In genomic region chr4:169663402-169663801, GRCh38 we compare ENCODE assay signal across 11 cellular contexts.
"Had no signal": no experiment of that assay in that cellular context is flagged by ENCODE, and none has a peak within 500 bp of the region (broad histone marks: within the 10 kb centered on the region; RNA-seq: fewer than 3 reads in every experiment).

No MANE protein-coding gene starts in this region.

- H3K27ac Mint-ChIP-seq: activated CD8-positive, alpha-beta memory T cell treated with anti-CD3 and anti-CD28 coated beads, Interleukin-2, amount 10 ng/mL, durations not matched to agents 7 days and 5 days; activated T-cell treated with anti-CD3 and anti-CD28 coated beads, Interleukin-2, amount 50 U/mL, for 24 hours had no signal

- H3K27me3 ChIP-seq: pancreas, tibial nerve had no signal

- H3K4me3 ChIP-seq: coronary artery, pancreas, skin epidermis, tibial nerve had no signal

- ATAC-seq: activated CD8-positive, alpha-beta memory T cell treated with anti-CD3 and anti-CD28 coated beads, Interleukin-2, amount 10 ng/mL, durations not matched to agents 7 days and 5 days had no signal

- H3K4me3 Mint-ChIP-seq: activated CD8-positive, alpha-beta memory T cell treated with anti-CD3 and anti-CD28 coated beads, Interleukin-2, amount 10 ng/mL, durations not matched to agents 7 days and 5 days; activated naive CD8-positive, alpha-beta T cell; activated T-cell treated with anti-CD3 and anti-CD28 coated beads, Interleukin-2, amount 50 U/mL, for 24 hours had no signal

- H3K27me3 Mint-ChIP-seq: activated CD8-positive, alpha-beta memory T cell treated with anti-CD3 and anti-CD28 coated beads, Interleukin-2, amount 10 ng/mL, durations not matched to agents 7 days and 5 days; activated naive CD8-positive, alpha-beta T cell; activated T-cell treated with anti-CD3 and anti-CD28 coated beads, Interleukin-2, amount 50 U/mL, for 24 hours had no signal

- DNase-seq: activated CD4-positive, alpha-beta T cell treated with anti-CD3 and anti-CD28 coated beads, Interleukin-2, amount 50 U/mL, for 4 hours; activated CD8-positive, alpha-beta memory T cell treated with anti-CD3 and anti-CD28 coated beads, Interleukin-2, amount 10 ng/mL, durations not matched to agents 7 days and 5 days; activated effector memory CD4-positive, alpha-beta T cell treated with anti-CD3 and anti-CD28 coated beads, Interleukin-2, amount 50 U/mL, for 16 hours; activated T-cell treated with anti-CD3 and anti-CD28 coated beads, Interleukin-2, amount 50 U/mL, for 24 hours; caudate nucleus; effector CD4-positive, alpha-beta T cell; pancreas had no signal

- H3K36me3 ChIP-seq: pancreas, tibial nerve had no signal

- H3K9me3 ChIP-seq: pancreas had no signal

- H3K27ac ChIP-seq: coronary artery had no signal
